Comparison of ENCODE assay signal across 19 cellular contexts in the genomic region with DNA sequence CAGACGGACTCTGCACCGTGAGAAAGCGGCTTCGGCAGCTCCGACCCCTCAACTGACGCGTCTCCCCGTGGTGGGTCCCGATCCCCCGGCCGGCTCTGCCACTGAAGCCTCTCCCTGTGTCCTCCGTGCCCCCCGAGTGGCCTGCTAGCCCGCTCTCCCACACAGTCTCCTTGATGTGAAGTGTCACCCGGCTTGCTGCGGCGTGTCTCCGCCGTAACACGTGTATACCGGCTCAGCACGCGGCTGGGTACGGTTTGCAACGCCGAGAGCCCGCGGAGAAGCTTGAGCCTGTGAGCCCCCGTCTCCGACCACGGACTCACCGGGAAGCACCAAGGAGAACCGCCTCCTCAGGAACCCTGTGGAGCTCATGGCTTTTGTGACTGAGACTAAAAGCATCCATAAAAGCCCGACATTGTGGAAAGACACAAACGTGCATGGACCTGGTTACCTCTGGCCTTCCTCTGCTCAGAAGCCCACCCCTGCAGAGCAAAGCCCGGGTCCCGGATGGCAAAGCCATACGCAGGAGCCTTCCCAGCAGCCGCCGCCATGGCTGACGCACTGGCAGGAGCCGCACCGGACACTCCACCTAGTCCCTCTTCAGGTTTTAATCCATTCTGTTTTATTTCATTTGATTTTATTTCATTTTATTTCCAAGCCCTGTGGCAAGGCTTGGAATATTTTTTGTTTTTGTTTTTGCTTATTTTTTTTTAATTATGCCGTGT. TPM values are rescaled to one million over a fixed set of nuclear protein-coding genes. Genes with fewer than 3 reads are reported as not detected.
DNase-seq lines count a peak whose midpoint lies in the region; ATAC-seq and TF ChIP-seq lines count a peak whose summit lies in the region.
"Had no signal": no experiment of that assay in that cellular context is flagged by ENCODE, and none has a peak within 500 bp of the region (broad histone marks: within the 10 kb centered on the region; RNA-seq: fewer than 3 reads in every experiment).

No MANE protein-coding gene starts in this region.

- no peak overlapping the region for H3K4ac ChIP-seq in H9 (ENCODE audit: low read depth, low read length)

- H3K36me3 Mint-ChIP-seq in H9 (ENCODE audit: insufficient read depth in 1 of 3, low read depth in 3 of 3) (no peaks in the 10 kb centered on the region), chondrocyte (ENCODE audit: low read depth) (no peaks in the 10 kb centered on the region)
- no peaks in the 10 kb centered on the region for H3K36me3 Mint-ChIP-seq in naive thymus-derived CD4-positive, alpha-beta T cell
- H3K36me3 Mint-ChIP-seq: CD8-positive, alpha-beta T cell had no signal

- H3K79me2 ChIP-seq in H9 (ENCODE audit: insufficient read depth, low read length) (no peaks in the 10 kb centered on the region), parathyroid adenoma (peaks cover 15% of the 10 kb centered on the region)

- WGBS in H9 (ENCODE audit: extremely low coverage, insufficient read length, low lambda C conversion rate) = no CpG with 5 or more reads among the region's 44 CpGs

- H3K27me3 Mint-ChIP-seq in H9 (ENCODE audit: low read depth) = peaks cover 19% of the 10 kb centered on the region
- peaks cover 8% of the 10 kb centered on the region for H3K27me3 Mint-ChIP-seq in chondrocyte (ENCODE audit: low read depth)
- peaks cover 20 to 30% (median 22%) of the 10 kb centered on the region in 5 donors for H3K27me3 Mint-ChIP-seq in naive thymus-derived CD4-positive, alpha-beta T cell

- ATAC-seq in HG02884 (IDR thresholded peaks at IDR 0.05; ENCODE audit: unreplicated experiment) = no peak
- no peak for ATAC-seq in naive thymus-derived CD4-positive, alpha-beta T cell
- ATAC-seq: CD8-positive, alpha-beta T cell; GM12878 had no signal

- H3K4me3 Mint-ChIP-seq in H9 (no peak overlapping the region), chondrocyte (ENCODE audit: unreplicated experiment) (no peak overlapping the region)
- H3K4me3 Mint-ChIP-seq in naive thymus-derived CD4-positive, alpha-beta T cell = no peak overlapping the region
- H3K4me3 Mint-ChIP-seq: CD8-positive, alpha-beta T cell had no signal

- no peaks in the 10 kb centered on the region for H4K20me1 ChIP-seq in H9 (ENCODE audit: control insufficient read depth, insufficient read depth, insufficient read length)
- H4K20me1 ChIP-seq: BLaER1 had no signal

- no peak overlapping the region for H3K4me2 ChIP-seq in H9 (ENCODE audit: insufficient read depth, insufficient read length, low read length)
- no peak overlapping the region for H3K4me2 ChIP-seq in parathyroid adenoma (ENCODE audit: low read length)
- H3K4me2 ChIP-seq: BLaER1 had no signal

- H2BK20ac ChIP-seq in H9 (ENCODE audit: low read depth, low read length, poor library complexity, severe bottlenecking) = no peak overlapping the region

- peaks cover 4% of the 10 kb centered on the region for H3K23me2 ChIP-seq in H9 (ENCODE audit: insufficient read length, low read depth, low read length, poor library complexity, severe bottlenecking)

- H4K91ac ChIP-seq in H9 (ENCODE audit: insufficient read length, low read depth, low read length) = no peak overlapping the region

- H3K9me3 ChIP-seq in H9 (ENCODE audit: control insufficient read depth, low read depth, low read length) (no peaks in the 10 kb centered on the region), parathyroid adenoma (ENCODE audit: control insufficient read depth, low read length) (no peaks in the 10 kb centered on the region)
- H3K9me3 ChIP-seq in naive thymus-derived CD4-positive, alpha-beta T cell (ENCODE audit: control insufficient read depth in 2 of 3, low read length in 3 of 3) = no peaks in the 10 kb centered on the region
- H3K9me3 ChIP-seq: HAP-1 had no signal

- H3K4me1 ChIP-seq in H9 (ENCODE audit: insufficient read depth, low read length) = no peaks in the 10 kb centered on the region; the same call in 1 of the 2 replicates
- H3K4me1 ChIP-seq in parathyroid adenoma = peaks cover 2% of the 10 kb centered on the region
- H3K4me1 ChIP-seq in naive thymus-derived CD4-positive, alpha-beta T cell (ENCODE audit: control insufficient read depth in 2 of 2, insufficient read depth in 2 of 2, low read length in 2 of 2) = no peaks in the 10 kb centered on the region
- H3K4me1 ChIP-seq: HAP-1 had no signal

- H3K9me3 Mint-ChIP-seq in H9 (no peaks in the 10 kb centered on the region), chondrocyte (ENCODE audit: low read depth) (no peaks in the 10 kb centered on the region)
- H3K9me3 Mint-ChIP-seq in naive thymus-derived CD4-positive, alpha-beta T cell = no peaks in the 10 kb centered on the region
- H3K9me3 Mint-ChIP-seq: CD8-positive, alpha-beta T cell had no signal

- intact Hi-C loops in naive thymus-derived CD4-positive, alpha-beta T cell (cut with micrococcal nuclease) = no loop called here

- no peak overlapping the region for H3K9ac ChIP-seq in H9 (ENCODE audit: extremely low read depth, insufficient read length, low read length)
- no peak overlapping the region for H3K9ac ChIP-seq in parathyroid adenoma
- H3K9ac ChIP-seq: BLaER1 had no signal

- H2BK15ac ChIP-seq in H9 (ENCODE audit: low read depth, low read length) = no peak overlapping the region

- H3K14ac ChIP-seq in H9 (ENCODE audit: insufficient read depth, low read length) = 0 out of 2 replicates have a peak overlapping the region, but pooled peaks have one; percentile 6

- no peak overlapping the region for H2AFZ ChIP-seq in H9 (ENCODE audit: low read length)
- peak overlapping the region; percentile 59 for H2AFZ ChIP-seq in parathyroid adenoma

- H4K8ac ChIP-seq in H9 (replicated peaks; ENCODE audit: insufficient read length, low read depth, low read length) = no peak overlapping the region

- DNase-seq in ELF-1 (ENCODE audit: low read depth, low spot score) (peak; percentile 32), H9 (no peak), chondrocyte (ENCODE audit: low spot score) (peak; percentile 78), substantia nigra (lab: John Stamatoyannopoulos, UW) (no peak), C1 segment of cervical spinal cord (lab: John Stamatoyannopoulos, UW) (no peak)
- DNase-seq in naive thymus-derived CD4-positive, alpha-beta T cell = no peak
- DNase-seq: 8988T; Calu3; CD8-positive, alpha-beta T cell; DMS79 treated with DMSO at 0.1 percent for 48 hours; GOT3; IMR-90; KBM-7 had no signal

- POLR2A ChIA-PET in naive thymus-derived CD4-positive, alpha-beta T cell (lab: Charles Lee) = no interaction called here

- no peak overlapping the region for H4K5ac ChIP-seq in H9 (ENCODE audit: insufficient read length, low read depth, low read length)

- H3K79me1 ChIP-seq in H9 (ENCODE audit: insufficient read depth, low read depth, low read length, poor library complexity, severe bottlenecking) = no peaks in the 10 kb centered on the region

- TF ChIP-seq CTCF in H9 (conservative IDR thresholded peaks at IDR 0.05) = no peak
- no peak for TF ChIP-seq CTCF in chondrocyte (IDR thresholded peaks at IDR 0.05)
- TF ChIP-seq CTCF in parathyroid adenoma (IDR thresholded peaks at IDR 0.05) = no peak

- H3K27me3 ChIP-seq in H9 (ENCODE audit: insufficient read depth, low read length) (no peaks in the 10 kb centered on the region; the same call in 1 of the 2 replicates), parathyroid adenoma (ENCODE audit: control insufficient read depth, insufficient read depth, low read length) (no peaks in the 10 kb centered on the region)
- H3K27me3 ChIP-seq in naive thymus-derived CD4-positive, alpha-beta T cell (ENCODE audit: control insufficient read depth in 2 of 2, insufficient read depth in 2 of 2, low read length in 2 of 2) = no peaks in the 10 kb centered on the region
- H3K27me3 ChIP-seq: BLaER1 had no signal

- CTCF ChIA-PET in naive thymus-derived CD4-positive, alpha-beta T cell (lab: Charles Lee) = no interaction called here

- H3K27ac Mint-ChIP-seq in H9 (no peak overlapping the region), chondrocyte (ENCODE audit: unreplicated experiment) (no peak overlapping the region)
- H3K27ac Mint-ChIP-seq in naive thymus-derived CD4-positive, alpha-beta T cell = no peak overlapping the region
- H3K27ac Mint-ChIP-seq: CD8-positive, alpha-beta T cell had no signal

- H2BK5ac ChIP-seq in H9 (ENCODE audit: insufficient read length, low read length) = no peak overlapping the region

- no peak overlapping the region for H2BK120ac ChIP-seq in H9 (ENCODE audit: low read depth, low read length, poor library complexity, severe bottlenecking)

- H2BK12ac ChIP-seq in H9 (ENCODE audit: insufficient read length, low read depth, low read length) = no peak overlapping the region

- peaks cover 20 to 23% of the 10 kb centered on the region in 2 experiments for H3K4me1 Mint-ChIP-seq in H9
- no peaks in the 10 kb centered on the region for H3K4me1 Mint-ChIP-seq in chondrocyte (ENCODE audit: low read depth)
- peaks cover 0 to 2% (median 0%) of the 10 kb centered on the region in 7 donors for H3K4me1 Mint-ChIP-seq in naive thymus-derived CD4-positive, alpha-beta T cell

- H2AK5ac ChIP-seq in H9 (ENCODE audit: insufficient read length, low read length) = no peak overlapping the region

- no peak overlapping the region for H3K56ac ChIP-seq in H9 (ENCODE audit: insufficient read length, low read depth, low read length)

- no peaks in the 10 kb centered on the region for H3K36me3 ChIP-seq in parathyroid adenoma (ENCODE audit: control insufficient read depth, insufficient read depth, low read length)
- no peaks in the 10 kb centered on the region for H3K36me3 ChIP-seq in naive thymus-derived CD4-positive, alpha-beta T cell (ENCODE audit: control insufficient read depth in 2 of 3, insufficient read depth in 3 of 3, low read length in 3 of 3)
- H3K36me3 ChIP-seq: BLaER1, HAP-1 had no signal

- H3T11ph ChIP-seq in H9 (ENCODE audit: low read length) = no peak overlapping the region

- no peak overlapping the region for H3K18ac ChIP-seq in H9 (ENCODE audit: insufficient read length, low read depth, low read length)

- H3K23ac ChIP-seq in H9 (ENCODE audit: insufficient read length, low read depth, low read length) = no peak overlapping the region

- no peak overlapping the region for H3K4me3 ChIP-seq in parathyroid adenoma (ENCODE audit: low read depth, low read length)
- no peak overlapping the region for H3K4me3 ChIP-seq in naive thymus-derived CD4-positive, alpha-beta T cell (ENCODE audit: low read length)
- H3K4me3 ChIP-seq: BLaER1, GM12878, HAP-1 had no signal

- H3K27ac ChIP-seq in H9 (ENCODE audit: insufficient read length, low read depth, low read length) = no peak overlapping the region
- H3K27ac ChIP-seq in parathyroid adenoma = no peak overlapping the region
- H3K27ac ChIP-seq in substantia nigra (ENCODE audit: low read depth, low read length, poor library complexity, severe bottlenecking) = no peak overlapping the region
- H3K27ac ChIP-seq in naive thymus-derived CD4-positive, alpha-beta T cell (ENCODE audit: low read depth, low read length) = no peak overlapping the region
- H3K27ac ChIP-seq: BLaER1 had no signal

RNA-seq across cellular contexts. Expression of gene PTPRN2, which starts 17.0 kb away (rescaled TPM):
- total RNA-seq in H9 (2021) (5.2 and 5.7 TPM in 2 replicates), chondrocyte (0.30 to 0.51 TPM (median 0.36 TPM) in 3 replicates)
- total RNA-seq in naive thymus-derived CD4-positive, alpha-beta T cell = 1 to 10 TPM in 3 of 5 experiments, under 1 TPM in 2; 0.58 to 2.3 (median 1.3) TPM
- polyA plus RNA-seq in naive thymus-derived CD4-positive, alpha-beta T cell = 1 to 10 TPM; 1.7 to 2.1 TPM
- total RNA-seq: G401, GM12878, IMR-90 had no signal

Comparison
In these comparisons a context has a peak if more than half of its experiments do, and no peak if none do; other contexts are left out.
1. DNase-seq: peak in ELF-1 (single experiment) and chondrocyte (single experiment); none in H9 (single experiment), substantia nigra (0 of 49), C1 segment of cervical spinal cord (0 of 14) and naive thymus-derived CD4-positive, alpha-beta T cell (0 of 9).